15 cellular contexts compared by ENCODE assay signal in genomic region chr15:72179950-72180581, GRCh38. TPM values are rescaled to one million over a fixed set of nuclear protein-coding genes. Genes with fewer than 3 reads are reported as not detected.
DNase-seq lines count a peak whose midpoint lies in the region; ATAC-seq and TF ChIP-seq lines count a peak whose summit lies in the region.
"Had no signal": no experiment of that assay in that cellular context is flagged by ENCODE, and none has a peak within 500 bp of the region (broad histone marks: within the 10 kb centered on the region; RNA-seq: fewer than 3 reads in every experiment).

No MANE protein-coding gene starts in this region.

- H3K9me2 ChIP-seq in hepatocyte (replicated peaks; ENCODE audit: insufficient read depth): no peaks in the 10 kb centered on the region

- H3K9me3 Mint-ChIP-seq in natural killer cell: no peaks in the 10 kb centered on the region
- H3K9me3 Mint-ChIP-seq: activated CD4-positive, alpha-beta T cell treated with anti-CD3 and anti-CD28 coated beads, Interleukin-2, amount 10 ng/mL, durations not matched to agents 24 days and 14 days; CD8-positive, alpha-beta memory T cell had no signal

- DNase-seq in RPMI7951 (ENCODE audit: low read depth): peak; percentile 30
- peak; percentile 79 for DNase-seq in sigmoid colon
- no peak for DNase-seq in natural killer cell
- DNase-seq in foreskin fibroblast: no peak
- DNase-seq in hepatocyte (ENCODE audit: low spot score): no peak
- DNase-seq: activated CD4-positive, alpha-beta T cell treated with anti-CD3 and anti-CD28 coated beads, Interleukin-2, amount 10 ng/mL, durations not matched to agents 24 days and 14 days; activated gamma-delta T cell; CD8-positive, alpha-beta memory T cell; KG1; NCI-H2081 treated with DMSO at 0.1 percent for 48 hours; testis had no signal

- TF ChIP-seq CTCF in sigmoid colon (IDR thresholded peaks at IDR 0.05): no peak
- no peak for TF ChIP-seq CTCF in natural killer cell (IDR thresholded peaks at IDR 0.05)
- no peak for TF ChIP-seq CTCF in foreskin fibroblast (IDR thresholded peaks at IDR 0.05; ENCODE audit: low read depth, low read length)
- TF ChIP-seq CTCF in hepatocyte (IDR thresholded peaks at IDR 0.05; ENCODE audit: poor library complexity): no peak

- 74 to 78% methylated on average over 16 of the region's 16 CpGs for WGBS in sigmoid colon, 2 donors
- WGBS in hepatocyte (ENCODE audit: low lambda C conversion rate, missing lambda C conversion rate): 79% methylated on average over 16 of the region's 16 CpGs

- no peak for TF ChIP-seq EP300 in sigmoid colon (IDR thresholded peaks at IDR 0.05)

- H3K4me1 ChIP-seq in sigmoid colon (peaks cover 0 to 15% (median 10%) of the 10 kb centered on the region in 4 donors), hepatocyte (ENCODE audit: insufficient read depth) (peaks cover 15% of the 10 kb centered on the region)

- H3K27ac ChIP-seq in cingulate gyrus (ENCODE audit: low read depth, low read length) (peak overlapping the region; percentile 75), layer of hippocampus (ENCODE audit: low read depth, low read length) (peak overlapping the region; percentile 19), sigmoid colon (peak overlapping the region; percentile 6 to 47 (median 16)), hepatocyte (no peak overlapping the region)
- H3K27ac ChIP-seq: testis had no signal

- no peak overlapping the region for H2AFZ ChIP-seq in hepatocyte

- no peaks in the 10 kb centered on the region for H3K27me3 ChIP-seq in layer of hippocampus (ENCODE audit: control insufficient read depth, insufficient read depth, low read length)
- peaks cover 7 to 48% (median 25%) of the 10 kb centered on the region in 3 donors for H3K27me3 ChIP-seq in sigmoid colon
- peaks cover 13% of the 10 kb centered on the region for H3K27me3 ChIP-seq in hepatocyte
- H3K27me3 ChIP-seq: testis had no signal

- ATAC-seq in natural killer cell (no peak), HG02571 (IDR thresholded peaks at IDR 0.05; ENCODE audit: unreplicated experiment) (no peak)

- no peak overlapping the region for H3K4me3 Mint-ChIP-seq in natural killer cell
- H3K4me3 Mint-ChIP-seq: activated CD4-positive, alpha-beta T cell treated with anti-CD3 and anti-CD28 coated beads, Interleukin-2, amount 10 ng/mL, durations not matched to agents 24 days and 14 days; CD8-positive, alpha-beta memory T cell had no signal

- H3K4me1 Mint-ChIP-seq in natural killer cell: no peaks in the 10 kb centered on the region
- H3K4me1 Mint-ChIP-seq: activated CD4-positive, alpha-beta T cell treated with anti-CD3 and anti-CD28 coated beads, Interleukin-2, amount 10 ng/mL, durations not matched to agents 24 days and 14 days; CD8-positive, alpha-beta memory T cell had no signal

- H3K27ac Mint-ChIP-seq in natural killer cell: no peak overlapping the region
- H3K27ac Mint-ChIP-seq: activated CD4-positive, alpha-beta T cell treated with anti-CD3 and anti-CD28 coated beads, Interleukin-2, amount 10 ng/mL, durations not matched to agents 24 days and 14 days had no signal

- H3K9me3 ChIP-seq in sigmoid colon: no peaks in the 10 kb centered on the region
- H3K9me3 ChIP-seq in hepatocyte (ENCODE audit: low read depth): no peaks in the 10 kb centered on the region
- H3K9me3 ChIP-seq: testis had no signal

- no peaks in the 10 kb centered on the region for H3K79me2 ChIP-seq in hepatocyte

- H3K4me3 ChIP-seq in sigmoid colon (no peak overlapping the region), foreskin fibroblast (ENCODE audit: low read depth in 1 of 2, low read length in 2 of 2) (no peak overlapping the region), hepatocyte (no peak overlapping the region)
- H3K4me3 ChIP-seq: lung, testis had no signal

- no peaks in the 10 kb centered on the region for H3K36me3 Mint-ChIP-seq in natural killer cell

- H3K36me3 ChIP-seq in sigmoid colon: no peaks in the 10 kb centered on the region
- H3K36me3 ChIP-seq in hepatocyte (replicated peaks; ENCODE audit: insufficient read depth, low read depth): no peaks in the 10 kb centered on the region

- H3K27me3 Mint-ChIP-seq in natural killer cell (ENCODE audit: low read depth in 2 of 2): peaks cover 24 to 25% of the 10 kb centered on the region in 2 donors

- no peak for TF ChIP-seq POLR2A in sigmoid colon (IDR thresholded peaks at IDR 0.05)

- no peak overlapping the region for H3K4me2 ChIP-seq in hepatocyte

- no peaks in the 10 kb centered on the region for H4K20me1 ChIP-seq in hepatocyte (ENCODE audit: insufficient read depth, poor library complexity, severe bottlenecking)

- intact Hi-C loops in sigmoid colon (cut with DNase I): no loop called here
- intact Hi-C loops in natural killer cell (cut with micrococcal nuclease): no loop called here

RNA-seq across cellular contexts. Expression of gene GRAMD2A, which starts 17.5 kb away (rescaled TPM):
- not detected in 2 replicates for total RNA-seq in RPMI7951 (2014; rRNA removed; shearing (Covaris generic))
- total RNA-seq in sigmoid colon (1 to 10 TPM in 1 of 4 donors, under 1 TPM in 3; 0.16 to 2.6 (median 0.50) TPM), natural killer cell (not detected), hepatocyte (2.2 and 4.4 TPM in 2 replicates)
- polyA plus RNA-seq in sigmoid colon (1 to 10 TPM in 2 of 3 donors, not detected in 1; 2.5 to 4.3 TPM), hepatocyte (4.6 and 7.9 TPM in 2 replicates)
- total RNA-seq: CD8-positive, alpha-beta memory T cell had no signal
- polyA plus RNA-seq: CD8-positive, alpha-beta memory T cell had no signal

RNA-seq across cellular contexts. Expression of gene PKM, which starts 50.9 kb away (rescaled TPM):
- total RNA-seq in RPMI7951 (2014; rRNA removed; shearing (Covaris generic)): 2,644 and 2,870 TPM in 2 replicates
- 100 to 1,000 TPM; 135 to 213 (median 200) TPM for total RNA-seq in sigmoid colon
- polyA plus RNA-seq in sigmoid colon: 100 to 1,000 TPM; 174 to 582 (median 254) TPM
- total RNA-seq in natural killer cell: 100 to 1,000 TPM; 121 to 180 (median 155) TPM
- 314 and 332 TPM in 2 replicates for total RNA-seq in hepatocyte
- polyA plus RNA-seq in hepatocyte: 376 and 403 TPM in 2 replicates

Comparison
In these comparisons a context has a peak if more than half of its experiments do, and no peak if none do; other contexts are left out.
1. DNase-seq: peak in RPMI7951 (single experiment) and sigmoid colon (single experiment); none in natural killer cell (single experiment), foreskin fibroblast (0 of 2) and hepatocyte (single experiment).